In the genomic region with DNA sequence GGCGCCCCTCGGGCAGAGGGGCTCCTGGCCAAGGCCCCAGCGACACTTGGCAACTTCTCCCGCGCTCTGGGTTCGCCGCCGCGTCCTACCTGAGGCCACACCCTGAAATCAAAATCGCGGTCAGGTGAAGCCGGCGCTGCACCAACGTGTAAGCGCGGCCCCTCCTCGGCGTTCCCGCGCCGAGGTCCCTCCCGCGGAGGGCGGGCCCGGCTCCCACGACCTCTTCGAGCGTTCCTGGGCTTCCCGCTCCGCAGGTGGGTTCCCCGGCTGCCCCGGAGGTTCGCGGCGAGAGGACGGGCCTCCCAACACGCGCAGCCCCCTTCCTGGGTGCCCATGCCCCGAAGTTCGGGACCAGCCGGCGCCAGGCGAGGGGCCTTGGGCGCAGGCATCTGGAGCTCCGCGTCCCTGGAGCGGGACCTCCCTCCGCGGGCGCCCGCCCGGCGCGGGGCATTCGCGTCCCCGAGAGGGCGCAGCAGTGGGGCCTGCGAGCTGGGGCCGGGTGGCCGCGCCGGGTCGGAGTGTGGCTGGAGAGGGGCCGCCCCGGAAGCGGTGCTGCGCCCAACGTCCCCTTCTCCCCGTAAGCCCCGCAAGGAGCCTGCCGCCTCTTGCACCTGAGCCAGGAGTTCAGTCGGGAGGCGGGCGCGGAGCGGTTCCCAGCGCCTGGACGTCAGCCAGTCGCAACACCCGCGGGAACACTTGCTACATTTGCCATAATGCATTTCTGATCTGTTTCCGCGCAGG, we compare ENCODE assay signal across 8 cellular contexts. TPM values are rescaled to one million over a fixed set of nuclear protein-coding genes. Genes with fewer than 3 reads are reported as not detected.
A peak's percentile ranks its signal among the peaks of the same experiment; 100 is the strongest.
DNase-seq lines count a peak whose midpoint lies in the region; ATAC-seq and TF ChIP-seq lines count a peak whose summit lies in the region.

No MANE protein-coding gene starts in this region.

- H3K4me3 Mint-ChIP-seq in naive B cell, result peak overlapping the region; percentile 64 to 87 (median 78)

- TF ChIP-seq POLR2A in Peyer's patch (IDR thresholded peaks at IDR 0.05), result no peak

- peak overlapping the region; percentile 46 to 64 (median 61) for H3K4me3 ChIP-seq in Peyer's patch
- no peak overlapping the region for H3K4me3 ChIP-seq in endocrine pancreas (ENCODE audit: control insufficient read depth, insufficient read depth, low read length)

- H3K27ac Mint-ChIP-seq in naive B cell, result peak overlapping the region in 2 of 6 donors; percentile 56 to 80

- H3K36me3 ChIP-seq in Peyer's patch, result no peaks in the 10 kb centered on the region
- H3K36me3 ChIP-seq in endocrine pancreas (ENCODE audit: control insufficient read depth, insufficient read depth, low read length), result no peaks in the 10 kb centered on the region

- no peaks in the 10 kb centered on the region for H3K9me3 ChIP-seq in Peyer's patch
- H3K9me3 ChIP-seq in endocrine pancreas (ENCODE audit: control insufficient read depth, low read length), result no peaks in the 10 kb centered on the region

- peak; percentile 26 for DNase-seq in NOMO-1 treated with DMSO at 0.1 percent for 48 hours (lab: John Stamatoyannopoulos, UW; ENCODE audit: unreplicated experiment)
- DNase-seq in NOMO-1 treated with dmso at 0.1 percent for 144 hours (lab: John Stamatoyannopoulos, UW; ENCODE audit: unreplicated experiment), result no peak
- peak in 1 of 3 donors; percentile 64 for DNase-seq in Peyer's patch
- no peak for DNase-seq in naive B cell
- no peak for DNase-seq in NCI-H1930 (lab: John Stamatoyannopoulos, UW)
- DNase-seq in NCI-H2196 (lab: John Stamatoyannopoulos, UW; ENCODE audit: unreplicated experiment), result no peak

- H3K27me3 ChIP-seq in Peyer's patch (no peaks in the 10 kb centered on the region), endocrine pancreas (ENCODE audit: control insufficient read depth, insufficient read depth, low read length) (no peaks in the 10 kb centered on the region)

- ATAC-seq in naive B cell (ENCODE audit: low read depth in 2 of 2) (peak; percentile 66 to 73), GM18868 (IDR thresholded peaks at IDR 0.05; ENCODE audit: unreplicated experiment) (no peak)

- no peak for TF ChIP-seq CTCF in Peyer's patch (IDR thresholded peaks at IDR 0.05)

- peak overlapping the region in 1 of 4 donors; percentile 21 for H3K27ac ChIP-seq in Peyer's patch

- H3K27me3 Mint-ChIP-seq in naive B cell, result peaks cover 23 to 40% (median 29%) of the 10 kb centered on the region in 3 donors

- no peaks in the 10 kb centered on the region for H3K9me3 Mint-ChIP-seq in naive B cell

- H3K9ac ChIP-seq in endocrine pancreas (ENCODE audit: control insufficient read depth, insufficient read depth, low read length), result peak overlapping the region; percentile 66

- peaks cover 6 to 9% (median 7%) of the 10 kb centered on the region in 3 donors for H3K4me1 Mint-ChIP-seq in naive B cell

- no peaks in the 10 kb centered on the region for H3K36me3 Mint-ChIP-seq in naive B cell

- H3K4me1 ChIP-seq in Peyer's patch (peaks cover 0 to 17% (median 9%) of the 10 kb centered on the region in 4 donors), endocrine pancreas (ENCODE audit: control insufficient read depth, insufficient read depth, low read length) (no peaks in the 10 kb centered on the region)

RNA-seq across cellular contexts. Expression of a gene that starts 13.7 kb away (rescaled TPM):
- total RNA-seq in Peyer's patch, result 1 to 10 TPM in 2 of 4 donors, not detected in 2; 3.3 to 4.7 TPM
- not detected for polyA plus RNA-seq in naive B cell (ENCODE audit: low read depth in 6 of 6)

RNA-seq across cellular contexts. Expression of a gene that starts 30.3 kb away (rescaled TPM):
- not detected for total RNA-seq in Peyer's patch
- polyA plus RNA-seq in naive B cell (ENCODE audit: low read depth in 6 of 6), result under 1 TPM in 1 of 6 donors, not detected in 5; 0.29 TPM

RNA-seq across cellular contexts. Expression of a gene that starts 55.1 kb away (rescaled TPM):
- total RNA-seq in Peyer's patch, result 100 to 1,000 TPM in 1 of 4 donors, 10 to 100 TPM in 3; 12.3 to 101 (median 15.7) TPM
- polyA plus RNA-seq in naive B cell (ENCODE audit: low read depth in 6 of 6), result 10 to 100 TPM; 11.4 to 22.6 (median 15.9) TPM
